ENCODE assay signal across 37 cellular contexts in the genomic region with DNA sequence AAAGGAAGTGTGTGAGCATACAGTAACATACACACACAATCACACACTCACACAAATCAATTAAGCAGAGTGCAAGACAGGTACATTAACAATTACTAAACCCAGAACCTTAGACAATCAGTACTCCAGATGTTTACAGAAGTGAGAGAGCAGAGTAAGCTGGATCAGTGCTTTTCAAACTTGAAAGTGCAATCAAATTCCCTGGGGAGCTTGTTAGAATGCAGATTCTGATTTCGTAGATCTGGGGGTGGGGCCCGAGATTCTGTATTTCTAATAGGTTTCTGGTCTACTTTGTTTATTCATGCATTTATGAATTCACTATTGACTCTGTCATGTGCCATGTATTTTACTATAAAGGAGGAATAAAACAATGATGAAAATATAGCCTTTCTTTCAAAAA.
"Had no signal": no experiment of that assay in that cellular context is flagged by ENCODE, and none has a peak within 500 bp of the region (broad histone marks: within the 10 kb centered on the region; RNA-seq: fewer than 3 reads in every experiment).

No MANE protein-coding gene starts in this region.

- H3K9me3 ChIP-seq: MG63, Peyer's patch, SJSA1 had no signal

- ATAC-seq: activated CD8-positive, alpha-beta T cell treated with anti-CD3 and anti-CD28 coated beads for 36 hours; PC-3; SK-N-SH treated with all-trans-retinoic acid at 6 μM for 48 hours had no signal

- H3K36me3 Mint-ChIP-seq: activated naive CD4-positive, alpha-beta T cell treated with anti-CD3 and anti-CD28 coated beads, Interleukin-2, amount 50 U/mL, for 24 hours; activated naive CD8-positive, alpha-beta T cell treated with anti-CD3 and anti-CD28 coated beads, Interleukin-2, amount 10 ng/mL, durations not matched to agents 7 days and 5 days; brain had no signal

- H3K4me3 Mint-ChIP-seq: activated B cell treated with CpG ODN at 0.5 μM for 24 hours; activated CD4-positive, alpha-beta T cell treated with anti-CD3 and anti-CD28 coated beads, Interleukin-2, amount 10 ng/mL, durations not matched to agents 24 days and 14 days; activated CD8-positive, alpha-beta T cell treated with anti-CD3 and anti-CD28 coated beads for 36 hours; activated naive CD4-positive, alpha-beta T cell treated with anti-CD3 and anti-CD28 coated beads, Interleukin-2, amount 50 U/mL, for 24 hours; activated naive CD8-positive, alpha-beta T cell treated with anti-CD3 and anti-CD28 coated beads, Interleukin-2, amount 10 ng/mL, durations not matched to agents 7 days and 5 days; activated T-cell treated with anti-CD3 and anti-CD28 coated beads, Interleukin-2, amount 50 U/mL, for 24 hours; brain had no signal

- H3K27ac ChIP-seq: Peyer's patch, SJSA1 had no signal

- H3K4me1 Mint-ChIP-seq: activated B cell treated with CpG ODN at 0.5 μM for 24 hours; activated CD4-positive, alpha-beta T cell treated with anti-CD3 and anti-CD28 coated beads, Interleukin-2, amount 10 ng/mL, durations not matched to agents 24 days and 14 days; activated naive CD4-positive, alpha-beta T cell treated with anti-CD3 and anti-CD28 coated beads, Interleukin-2, amount 50 U/mL, for 24 hours; activated naive CD8-positive, alpha-beta T cell treated with anti-CD3 and anti-CD28 coated beads, Interleukin-2, amount 10 ng/mL, durations not matched to agents 7 days and 5 days had no signal

- DNase-seq: activated B cell treated with CpG ODN at 0.5 μM for 24 hours; activated CD4-positive, alpha-beta T cell treated with anti-CD3 and anti-CD28 coated beads, Interleukin-2, amount 10 ng/mL, durations not matched to agents 24 days and 14 days; activated CD4-positive, alpha-beta T cell treated with anti-CD3 and anti-CD28 coated beads, Interleukin-2, amount 50 U/mL, for 4 hours; activated CD4-positive, CD25-positive, alpha-beta regulatory T cell treated with anti-CD3 and anti-CD28 coated beads, Interleukin-2, amount 50 U/mL, for 72 hours; activated CD8-positive, alpha-beta T cell treated with anti-CD3 and anti-CD28 coated beads for 36 hours; activated gamma-delta T cell; activated naive CD4-positive, alpha-beta T cell treated with Interleukin-2 at 50 U/mL for 16 hours; activated naive CD8-positive, alpha-beta T cell treated with anti-CD3 and anti-CD28 coated beads, Interleukin-2, amount 10 ng/mL, durations not matched to agents 7 days and 5 days; activated T-cell treated with anti-CD3 and anti-CD28 coated beads, Interleukin-2, amount 50 U/mL, for 24 hours; anterior cingulate cortex; central memory CD4-positive, alpha-beta T cell; Kasumi-1; KG1; MG63; NCI-H1048; NCI-H1105 treated with DMSO at 0.1 percent for 48 hours; NCI-H1436; NCI-H1694; NCI-H1930; NCI-H2081 treated with DMSO at 0.1 percent for 48 hours; NCI-H345; NCI-H524 treated with DMSO at 0.1 percent for 48 hours; NK-92 treated with Interleukin-12 subunit alpha and Interleukin-12 subunit beta, amount 100 ng/mL, for 24 hours; PC-3; Peyer's patch; RPMI8226; SHP77 treated with DMSO at 0.1 percent for 48 hours; SW 1271; T-helper 1 cell; T-helper 2 cell; T-helper 9 cell had no signal

- H3K36me3 ChIP-seq: MG63, Peyer's patch, SJSA1 had no signal

- H3K9me3 Mint-ChIP-seq: activated B cell treated with CpG ODN at 0.5 μM for 24 hours; activated CD4-positive, alpha-beta T cell treated with anti-CD3 and anti-CD28 coated beads, Interleukin-2, amount 10 ng/mL, durations not matched to agents 24 days and 14 days; activated CD8-positive, alpha-beta T cell treated with anti-CD3 and anti-CD28 coated beads for 36 hours; activated naive CD4-positive, alpha-beta T cell treated with anti-CD3 and anti-CD28 coated beads, Interleukin-2, amount 50 U/mL, for 24 hours; activated naive CD8-positive, alpha-beta T cell treated with anti-CD3 and anti-CD28 coated beads, Interleukin-2, amount 10 ng/mL, durations not matched to agents 7 days and 5 days; activated T-cell treated with anti-CD3 and anti-CD28 coated beads, Interleukin-2, amount 50 U/mL, for 24 hours; activated T-helper 2 cell treated with anti-CD3 and anti-CD28 coated beads, Interferon-gamma antibody, Interleukin-2, Interleukin-4, amounts not matched to agents 10 μg/mL and 5 μg/mL and 100 μg/mL, durations not matched to agents 14 hours and 24 hours and 36 hours; brain had no signal

- FAIRE-seq: bronchial epithelial cell had no signal

- H3K27ac Mint-ChIP-seq: activated B cell treated with CpG ODN at 0.5 μM for 24 hours; activated CD4-positive, alpha-beta T cell treated with anti-CD3 and anti-CD28 coated beads, Interleukin-2, amount 10 ng/mL, durations not matched to agents 24 days and 14 days; activated CD8-positive, alpha-beta T cell treated with anti-CD3 and anti-CD28 coated beads for 36 hours; activated naive CD4-positive, alpha-beta T cell treated with anti-CD3 and anti-CD28 coated beads, Interleukin-2, amount 50 U/mL, for 24 hours; activated naive CD8-positive, alpha-beta T cell treated with anti-CD3 and anti-CD28 coated beads, Interleukin-2, amount 10 ng/mL, durations not matched to agents 7 days and 5 days; activated T-cell treated with anti-CD3 and anti-CD28 coated beads, Interleukin-2, amount 50 U/mL, for 24 hours; activated T-helper 2 cell treated with anti-CD3 and anti-CD28 coated beads, Interferon-gamma antibody, Interleukin-2, Interleukin-4, amounts not matched to agents 10 μg/mL and 5 μg/mL and 100 μg/mL, durations not matched to agents 14 hours and 24 hours and 36 hours had no signal

- H3K27me3 ChIP-seq: MG63, Peyer's patch had no signal

- H3K4me3 ChIP-seq: MG63, Peyer's patch, SJSA1 had no signal

- H3K27me3 Mint-ChIP-seq: activated CD4-positive, alpha-beta T cell treated with anti-CD3 and anti-CD28 coated beads, Interleukin-2, amount 10 ng/mL, durations not matched to agents 24 days and 14 days; activated naive CD8-positive, alpha-beta T cell treated with anti-CD3 and anti-CD28 coated beads, Interleukin-2, amount 10 ng/mL, durations not matched to agents 7 days and 5 days; activated T-cell treated with anti-CD3 and anti-CD28 coated beads, Interleukin-2, amount 50 U/mL, for 24 hours had no signal
